ENCODE assay signal across 10 cellular contexts in the genomic region with DNA sequence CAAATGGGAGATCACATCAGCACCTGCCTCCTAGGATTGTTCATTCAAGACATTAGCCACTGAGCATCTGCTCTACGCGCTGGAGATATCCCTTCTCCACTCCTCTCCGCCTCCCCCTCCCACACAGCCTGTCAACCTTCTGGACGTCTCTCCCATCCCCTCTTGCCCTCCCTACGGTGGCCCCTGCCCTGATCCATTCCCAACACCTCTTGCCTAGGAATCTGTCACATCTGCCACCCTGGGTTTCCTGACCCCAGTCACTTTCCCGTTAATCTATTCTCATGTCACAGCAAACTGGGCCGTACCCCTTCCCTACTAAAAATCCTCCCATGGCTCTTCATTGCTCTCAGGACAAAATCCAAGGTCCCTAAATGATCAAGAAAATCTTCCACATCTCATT. TPM values are rescaled to one million over a fixed set of nuclear protein-coding genes. Genes with fewer than 3 reads are reported as not detected.
DNase-seq lines count a peak whose midpoint lies in the region; ATAC-seq, FAIRE-seq and TF ChIP-seq lines count a peak whose summit lies in the region.
"Had no signal": no experiment of that assay in that cellular context is flagged by ENCODE, and none has a peak within 500 bp of the region (broad histone marks: within the 10 kb centered on the region; RNA-seq: fewer than 3 reads in every experiment).

No MANE protein-coding gene starts in this region.

- H3K36me3 ChIP-seq in GM12878 (ENCODE audit: control insufficient read depth in 2 of 2, insufficient read depth in 2 of 2, low read length in 1 of 2) (peaks cover 6% of the 10 kb centered on the region in 2 experiments; a peak in 3 of 4 replicates), liver (ENCODE audit: control insufficient read depth in 4 of 4, insufficient read depth in 3 of 4, low read depth in 1 of 4, low read length in 3 of 4) (peaks cover 0 to 24% (median 4%) of the 10 kb centered on the region in 4 donors), tibial nerve (peaks cover 0 to 45% (median 4%) of the 10 kb centered on the region in 3 donors)

- TF ChIP-seq RAD21 in GM12878 (IDR thresholded peaks at IDR 0.05; ENCODE audit: insufficient read depth, low read depth, low read length) (no peak), liver (IDR thresholded peaks at IDR 0.05) (no peak)

- RAD21 ChIA-PET in GM12878 (lab: Charles Lee; ENCODE audit: unreplicated experiment), result interaction anchor here (1.1 kb wide), 1 partner anchor 21 kb away, joined by 3 read pairs; no protein-coding TSS in a partner anchor

- no peak for FAIRE-seq in GM12878 (lab: Jason Lieb, UNC)

- H3K4me1 ChIP-seq in GM12878 (ENCODE audit: control insufficient read depth, insufficient read depth, low read length) (peaks cover 20% of the 10 kb centered on the region), liver (ENCODE audit: control insufficient read depth in 4 of 4, insufficient read depth in 4 of 4, low read length in 3 of 4) (peaks cover 2 to 20% (median 15%) of the 10 kb centered on the region in 4 donors), tibial nerve (peaks cover 0 to 27% (median 0%) of the 10 kb centered on the region in 4 donors)

- peak overlapping the region; percentile 81 for H3K4me3 ChIP-seq in GM12878
- peak overlapping the region; percentile 56 to 94 (median 92) for H3K4me3 ChIP-seq in liver (ENCODE audit: low read depth in 1 of 3, low read length in 3 of 3)
- peak overlapping the region; percentile 54 to 91 (median 66) for H3K4me3 ChIP-seq in tibial nerve

- no peak overlapping the region; the same call in 1 of the 2 replicates for H2AFZ ChIP-seq in GM12878 (ENCODE audit: control insufficient read depth, low read depth, low read length)

- H3K4me2 ChIP-seq in GM12878 (ENCODE audit: control insufficient read depth, insufficient read depth), result peak overlapping the region; percentile 93

- intact Hi-C loops in GM12878 (cut with micrococcal nuclease; ENCODE audit: unreplicated experiment), result no loop called here

- H3K27me3 ChIP-seq in GM12878 (replicated peaks in 1 of 2; ENCODE audit: control insufficient read depth in 2 of 2, insufficient read depth in 2 of 2, low read length in 1 of 2) (no peaks in the 10 kb centered on the region), liver (ENCODE audit: control insufficient read depth in 4 of 4, insufficient read depth in 4 of 4, low read length in 3 of 4) (no peaks in the 10 kb centered on the region), tibial nerve (no peaks in the 10 kb centered on the region)

- POLR2A ChIA-PET in GM12878 (lab: Charles Lee), result interaction anchor here (0.6 to 2.1 kb wide), 2 partner anchors 10 to 28 kb away, joined by 5 to 10 read pairs; no protein-coding TSS in a partner anchor

- TF ChIP-seq EP300 in GM12878 (IDR thresholded peaks at IDR 0.05; ENCODE audit: borderline replicate concordance in 1 of 2, control insufficient read depth in 1 of 2, low read depth in 2 of 2, low read length in 2 of 2), result no peak
- TF ChIP-seq EP300 in tibial nerve (IDR thresholded peaks at IDR 0.05), result no peak

- WGBS in GM12878 (ENCODE audit: insufficient coverage, insufficient replicate concordance, low lambda C conversion rate, missing lambda C conversion rate), result 67% methylated on average over 7 of the region's 7 CpGs
- 41% methylated on average over 7 of the region's 7 CpGs for WGBS in liver
- WGBS in tibial nerve, 2 donors, result 20 to 31% methylated on average over 7 of the region's 7 CpGs

- TF ChIP-seq POLR2A in GM12878 (IDR thresholded peaks at IDR 0.05; ENCODE audit: low read depth, low read length) (no peak), tibial nerve (IDR thresholded peaks at IDR 0.05) (no peak)

- peak overlapping the region; percentile 80 for H3K9ac ChIP-seq in GM12878 (ENCODE audit: control insufficient read depth, insufficient read depth, low read length)
- H3K9ac ChIP-seq in liver (ENCODE audit: low read depth in 1 of 2, low read length in 2 of 2), result peak overlapping the region; percentile 64 to 73

- CTCF ChIA-PET in GM12878 (lab: Yijun Ruan, JAX), result interaction anchor here (1.5 kb wide), 1 partner anchor 147 kb away, joined by 4 read pairs; a partner anchor contains a TSS

- ATAC-seq in GM12878, result no peak
- no peak for ATAC-seq in HG03342 (IDR thresholded peaks at IDR 0.05; ENCODE audit: unreplicated experiment)

- DNase-seq in NCI-H1105 treated with DMSO at 0.1 percent for 48 hours (lab: John Stamatoyannopoulos, UW), result peak; percentile 11
- DNase-seq in NCI-H1105 (lab: John Stamatoyannopoulos, UW), result no peak
- DNase-seq in GM12878 (ENCODE audit: low read depth, low spot score), result no peak
- DNase-seq in tibial nerve (ENCODE audit: low spot score in 2 of 2), result no peak
- no peak for DNase-seq in SKM-1 treated with dmso at 0.1 percent for 144 hours (lab: John Stamatoyannopoulos, UW; ENCODE audit: unreplicated experiment)
- DNase-seq in NCI-H1092 (lab: John Stamatoyannopoulos, UW), result no peak

- peaks cover 6% of the 10 kb centered on the region for H3K79me2 ChIP-seq in GM12878 (ENCODE audit: control insufficient read depth, insufficient read depth, low read length)

- TF ChIP-seq CTCF in GM12878 (IDR thresholded peaks at IDR 0.05 in 2 of 3, conservative IDR thresholded peaks at IDR 0.05 in 1 of 3; ENCODE audit: control insufficient read depth in 2 of 3, extremely low read depth in 1 of 3, insufficient read depth in 1 of 3, low read depth in 3 of 3, low read length in 3 of 3) (no peak), liver (IDR thresholded peaks at IDR 0.05; ENCODE audit: low read depth, low read length, missing input control) (no peak), tibial nerve (IDR thresholded peaks at IDR 0.05) (no peak)

- peak overlapping the region; percentile 53; the same call in 1 of the 2 replicates for H3K27ac ChIP-seq in GM12878 (ENCODE audit: control insufficient read depth, insufficient read depth)
- peak overlapping the region in 1 of 2 donors; percentile 8 for H3K27ac ChIP-seq in liver (ENCODE audit: low read depth in 1 of 2, low read length in 2 of 2)
- peak overlapping the region in 3 of 4 donors; percentile 64 to 86 (median 76) for H3K27ac ChIP-seq in tibial nerve

- H3K9me3 ChIP-seq in GM12878 (replicated peaks; ENCODE audit: control insufficient read depth, insufficient read depth, low read length) (no peaks in the 10 kb centered on the region), liver (ENCODE audit: control insufficient read depth in 4 of 4, low read length in 3 of 4) (no peaks in the 10 kb centered on the region), tibial nerve (no peaks in the 10 kb centered on the region)

- SMC1A ChIA-PET in GM12878 (lab: Charles Lee; ENCODE audit: uncharacterized antibody, unreplicated experiment), result no interaction called here

- in situ Hi-C loops in GM12878 (cut with MboI), result no loop called here

- BruUV-seq in GM12878 (replicated peaks; lab: Mats Ljungman, UMichigan), result no TSS peak

- H4K20me1 ChIP-seq in GM12878 (ENCODE audit: control insufficient read depth, insufficient read depth), result no peaks in the 10 kb centered on the region

RNA-seq across cellular contexts. Expression of a gene that starts 10.3 kb away (rescaled TPM):
- 16.4 and 22.3 TPM in 2 replicates for total RNA-seq in GM12878 (2013; cell fraction: nucleolus; rRNA removed)
- total RNA-seq in GM12878 (2014; rRNA removed) (2.9 and 3.6 TPM in 2 replicates), GM12878 (2014; rRNA removed; fragmentation: Illumina TruSeq; extraction: Trizol) (1.7 and 2.0 TPM in 2 replicates), GM12878 (2021) (8.9 and 10.2 TPM in 2 replicates), liver (1 to 10 TPM; 3.7 to 7.6 TPM), tibial nerve (10 to 100 TPM; 12.6 to 15.9 (median 13.1) TPM)
- polyA plus RNA-seq in GM12878 (2011; ENCODE audit: low read depth), result 2.7 TPM
- polyA plus RNA-seq in GM12878 (2011; rRNA removed) (2.7 and 2.9 TPM in 2 replicates), GM12878 (2014; fragmentation: Illumina TruSeq; extraction: Trizol) (2.1 and 3.4 TPM in 2 replicates), GM12878 (2014; fragmentation: Nextera tagmentation; extraction: Ambion mirVana) (under 1 TPM in 1 of 2 experiments, not detected in 1; 0.07 TPM), GM12878 (2014; rRNA removed) (5.6 and 6.0 TPM in 2 replicates), GM12878 (2016; fragmentation: Nextera tagmentation; extraction: Ambion mirVana) (1 to 10 TPM; 2.9 to 4.3 TPM), liver (1 to 10 TPM; 2.8 TPM)
- 2.8 and 2.9 TPM in 2 replicates for polyA plus RNA-seq in GM12878 (2011; cell fraction: cytosol; rRNA removed)
- 15.8 and 19.4 TPM in 2 replicates for polyA plus RNA-seq in GM12878 (2011; cell fraction: nucleus; rRNA removed)
- polyA plus RNA-seq in GM12878 (2012), result 5.4 and 7.8 TPM in 2 replicates
- 4.2 and 8.9 TPM in 2 replicates for polyA minus RNA-seq in GM12878 (2011; rRNA and poly(A)+ RNA removed)
- 2.4 and 4.0 TPM in 2 replicates for polyA minus RNA-seq in GM12878 (2011; cell fraction: cytosol; rRNA and poly(A)+ RNA removed)
- 7.5 and 11.5 TPM in 2 replicates for polyA minus RNA-seq in GM12878 (2011; cell fraction: nucleus; rRNA and poly(A)+ RNA removed)

RNA-seq across cellular contexts. Expression of a gene that starts 22.5 kb away (rescaled TPM):
- total RNA-seq in GM12878 (2013; cell fraction: nucleolus; rRNA removed), result 50.2 and 52.7 TPM in 2 replicates
- total RNA-seq in GM12878 (2014; rRNA removed) (323 and 343 TPM in 2 replicates), GM12878 (2014; rRNA removed; fragmentation: Illumina TruSeq; extraction: Trizol) (497 and 501 TPM in 2 replicates), GM12878 (2021) (534 and 544 TPM in 2 replicates), liver (10 to 100 TPM; 36.1 to 96.2 TPM), tibial nerve (100 to 1,000 TPM; 170 to 204 (median 177) TPM)
- 747 TPM for polyA plus RNA-seq in GM12878 (2011; ENCODE audit: low read depth)
- polyA plus RNA-seq in GM12878 (2011; rRNA removed) (442 and 775 TPM in 2 replicates), GM12878 (2014; fragmentation: Illumina TruSeq; extraction: Trizol) (865 and 1,083 TPM in 2 replicates), GM12878 (2014; fragmentation: Nextera tagmentation; extraction: Ambion mirVana) (100 to 1,000 TPM; 156 to 460 TPM), GM12878 (2014; rRNA removed) (568 and 589 TPM in 2 replicates), GM12878 (2016; fragmentation: Nextera tagmentation; extraction: Ambion mirVana) (100 to 1,000 TPM; 253 to 257 TPM), liver (10 to 100 TPM; 23.3 to 79.3 TPM)
- 1,104 and 1,118 TPM in 2 replicates for polyA plus RNA-seq in GM12878 (2011; cell fraction: cytosol; rRNA removed)
- polyA plus RNA-seq in GM12878 (2011; cell fraction: nucleus; rRNA removed), result 303 and 389 TPM in 2 replicates
- polyA plus RNA-seq in GM12878 (2012), result 462 and 532 TPM in 2 replicates
- 892 and 964 TPM in 2 replicates for polyA minus RNA-seq in GM12878 (2011; rRNA and poly(A)+ RNA removed)
- polyA minus RNA-seq in GM12878 (2011; cell fraction: cytosol; rRNA and poly(A)+ RNA removed), result 147 and 180 TPM in 2 replicates
- 36.1 and 62.5 TPM in 2 replicates for polyA minus RNA-seq in GM12878 (2011; cell fraction: nucleus; rRNA and poly(A)+ RNA removed)

RNA-seq across cellular contexts. Expression of a gene that starts 45.0 kb away (rescaled TPM):
- total RNA-seq in GM12878 (2013; cell fraction: nucleolus; rRNA removed), result not detected in 2 replicates
- not detected in 2 replicates for total RNA-seq in GM12878 (2014; rRNA removed)
- total RNA-seq in GM12878 (2014; rRNA removed; fragmentation: Illumina TruSeq; extraction: Trizol), result not detected in 2 replicates
- not detected in 2 replicates for total RNA-seq in GM12878 (2021)
- not detected for polyA plus RNA-seq in GM12878 (2011; ENCODE audit: low read depth)
- not detected in 2 replicates for polyA plus RNA-seq in GM12878 (2011; rRNA removed)
- not detected in 2 replicates for polyA plus RNA-seq in GM12878 (2011; cell fraction: cytosol; rRNA removed)
- not detected in 2 replicates for polyA plus RNA-seq in GM12878 (2011; cell fraction: nucleus; rRNA removed)
- polyA plus RNA-seq in GM12878 (2012), result 0.27 and 0.39 TPM in 2 replicates
- 0.46 TPM in 1 of 2 replicates, not detected in the other for polyA plus RNA-seq in GM12878 (2014; fragmentation: Illumina TruSeq; extraction: Trizol)
- polyA plus RNA-seq in GM12878 (2014; fragmentation: Nextera tagmentation; extraction: Ambion mirVana), result under 1 TPM; 0.29 to 0.40 TPM
- 0.33 and 0.91 TPM in 2 replicates for polyA plus RNA-seq in GM12878 (2014; rRNA removed)
- polyA plus RNA-seq in GM12878 (2016; fragmentation: Nextera tagmentation; extraction: Ambion mirVana), result under 1 TPM; 0.39 to 0.44 TPM
- polyA minus RNA-seq in GM12878 (2011; rRNA and poly(A)+ RNA removed), result 0.36 TPM in 1 of 2 replicates, not detected in the other
- polyA minus RNA-seq in GM12878 (2011; cell fraction: cytosol; rRNA and poly(A)+ RNA removed), result not detected in 2 replicates
- polyA minus RNA-seq in GM12878 (2011; cell fraction: nucleus; rRNA and poly(A)+ RNA removed), result not detected in 2 replicates
- total RNA-seq in liver, result not detected
- polyA plus RNA-seq in liver, result not detected
- total RNA-seq in tibial nerve, result not detected
- total RNA-seq: A172, lung microvascular endothelial cell had no signal
